15 cellular contexts compared by ENCODE assay signal in genomic region chr2:40049782-40050181, GRCh38.
"Had no signal": no experiment of that assay in that cellular context is flagged by ENCODE, and none has a peak within 500 bp of the region (broad histone marks: within the 10 kb centered on the region; RNA-seq: fewer than 3 reads in every experiment).

No MANE protein-coding gene starts in this region.

- H2AFZ ChIP-seq: parathyroid adenoma had no signal

- H3K36me3 ChIP-seq: lower lobe of right lung, upper lobe of right lung had no signal

- H3K9ac ChIP-seq: parathyroid adenoma had no signal

- ATAC-seq: body of pancreas, lower lobe of right lung, upper lobe of right lung had no signal

- H3K27ac ChIP-seq: body of pancreas, coronary artery, epithelial cell of prostate, lower lobe of right lung, parathyroid adenoma, upper lobe of right lung had no signal

- H3K27me3 ChIP-seq: body of pancreas, upper lobe of right lung had no signal

- DNase-seq: activated CD4-positive, alpha-beta T cell treated with anti-CD3 and anti-CD28 coated beads, Interleukin-2, amount 50 U/mL, for 4 hours; activated CD4-positive, CD25-positive, alpha-beta regulatory T cell treated with anti-CD3 and anti-CD28 coated beads, Interleukin-2, amount 50 U/mL, for 72 hours; activated effector memory CD4-positive, alpha-beta T cell treated with Interleukin-2 at 50 U/mL for 16 hours; activated T-cell treated with anti-CD3 and anti-CD28 coated beads, Interleukin-2, amount 50 U/mL, for 24 hours; amniotic stem cell; body of pancreas; central memory CD4-positive, alpha-beta T cell; effector CD8-positive, alpha-beta T cell; lower lobe of right lung; naive B cell; stimulated activated CD4-positive, alpha-beta T cell treated with anti-CD3 and anti-CD28 coated beads, Interleukin-4, amount 100 ng/mL, for 1 hour; upper lobe of right lung had no signal

- H3K4me3 ChIP-seq: body of pancreas, coronary artery, lower lobe of right lung, upper lobe of right lung had no signal

- H3K79me2 ChIP-seq: parathyroid adenoma had no signal

- H3K9me3 ChIP-seq: body of pancreas, lower lobe of right lung, upper lobe of right lung had no signal

- H3K4me1 ChIP-seq: body of pancreas, lower lobe of right lung, parathyroid adenoma, upper lobe of right lung had no signal
